In the genomic region with DNA sequence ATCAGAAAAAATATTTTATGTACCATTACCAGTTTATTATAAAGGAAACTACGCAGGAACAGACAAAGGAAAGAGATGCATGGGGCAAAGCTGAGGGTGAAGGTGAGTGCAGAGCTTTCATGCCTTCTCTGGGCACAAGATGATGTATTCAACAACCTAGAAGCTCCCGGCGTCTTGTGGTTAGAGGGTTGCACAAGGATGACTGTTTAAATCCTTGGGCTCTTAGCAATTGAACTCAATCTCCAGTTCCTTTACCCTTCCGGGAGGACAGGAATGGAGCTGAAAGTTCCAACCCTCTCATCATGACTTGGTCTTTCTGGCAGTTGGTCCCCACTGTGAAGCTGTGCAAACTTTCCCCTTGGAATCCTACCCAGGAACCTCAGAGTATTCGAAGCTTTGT, we compare ENCODE assay signal across 22 cellular contexts.
"Had no signal": no experiment of that assay in that cellular context is flagged by ENCODE, and none has a peak within 500 bp of the region (broad histone marks: within the 10 kb centered on the region; RNA-seq: fewer than 3 reads in every experiment).

No MANE protein-coding gene starts in this region.

- H3K36me3 Mint-ChIP-seq: mesothelial cell of epicardium; naive B cell; naive thymus-derived CD8-positive, alpha-beta T cell had no signal

- H3K4me1 ChIP-seq: colonic mucosa, foreskin keratinocyte, gastroesophageal sphincter, heart right ventricle, left lung, lower lobe of right lung had no signal

- H3K4me3 ChIP-seq: colonic mucosa, esophagus muscularis mucosa, gastroesophageal sphincter, heart right ventricle, left lung, lower lobe of right lung, mucosa of descending colon had no signal

- H3K36me3 ChIP-seq: colonic mucosa, esophagus muscularis mucosa, gastroesophageal sphincter, heart right ventricle, left lung, lower lobe of right lung had no signal

- H3K27ac Mint-ChIP-seq: dendritic cell treated with granulocyte-macrophage colony-stimulating factor and Interleukin-4, amounts not matched to agents 40 ng/mL and 50 ng/mL, for 4 days; effector memory CD8-positive, alpha-beta T cell; endodermal cell; mesothelial cell of epicardium; naive B cell; naive thymus-derived CD8-positive, alpha-beta T cell had no signal

- H3K9me3 Mint-ChIP-seq: endodermal cell, mesothelial cell of epicardium had no signal

- H3K4me3 Mint-ChIP-seq: dendritic cell treated with granulocyte-macrophage colony-stimulating factor and Interleukin-4, amounts not matched to agents 40 ng/mL and 50 ng/mL, for 4 days; effector memory CD8-positive, alpha-beta T cell; endodermal cell; mesothelial cell of epicardium; naive B cell; naive thymus-derived CD8-positive, alpha-beta T cell had no signal

- H3K9me3 ChIP-seq: colonic mucosa, esophagus muscularis mucosa, gastroesophageal sphincter, heart right ventricle, left lung, lower lobe of right lung, mucosa of descending colon had no signal

- H3K27ac ChIP-seq: colonic mucosa, esophagus muscularis mucosa, foreskin keratinocyte, gastroesophageal sphincter, heart right ventricle, left lung, lower lobe of right lung had no signal

- H3K4me1 Mint-ChIP-seq: endodermal cell; naive B cell; naive thymus-derived CD8-positive, alpha-beta T cell had no signal

- H3K27me3 Mint-ChIP-seq: dendritic cell treated with granulocyte-macrophage colony-stimulating factor and Interleukin-4, amounts not matched to agents 40 ng/mL and 50 ng/mL, for 4 days; effector memory CD8-positive, alpha-beta T cell; naive B cell; naive thymus-derived CD8-positive, alpha-beta T cell had no signal

- H3K27me3 ChIP-seq: colonic mucosa, esophagus muscularis mucosa, foreskin keratinocyte, gastroesophageal sphincter, heart right ventricle, left lung had no signal

- DNase-seq: colonic mucosa; cortex of kidney; effector CD8-positive, alpha-beta T cell; effector memory CD8-positive, alpha-beta T cell; endodermal cell; foreskin keratinocyte; glutamatergic neuron; head of caudate nucleus; heart right ventricle; hippocampal formation; left cardiac atrium; left lung; left ventricle myocardium superior; lower lobe of right lung; mesenchymal stem cell; mucosa of descending colon; naive B cell; naive thymus-derived CD8-positive, alpha-beta T cell had no signal
